In the genomic region with DNA sequence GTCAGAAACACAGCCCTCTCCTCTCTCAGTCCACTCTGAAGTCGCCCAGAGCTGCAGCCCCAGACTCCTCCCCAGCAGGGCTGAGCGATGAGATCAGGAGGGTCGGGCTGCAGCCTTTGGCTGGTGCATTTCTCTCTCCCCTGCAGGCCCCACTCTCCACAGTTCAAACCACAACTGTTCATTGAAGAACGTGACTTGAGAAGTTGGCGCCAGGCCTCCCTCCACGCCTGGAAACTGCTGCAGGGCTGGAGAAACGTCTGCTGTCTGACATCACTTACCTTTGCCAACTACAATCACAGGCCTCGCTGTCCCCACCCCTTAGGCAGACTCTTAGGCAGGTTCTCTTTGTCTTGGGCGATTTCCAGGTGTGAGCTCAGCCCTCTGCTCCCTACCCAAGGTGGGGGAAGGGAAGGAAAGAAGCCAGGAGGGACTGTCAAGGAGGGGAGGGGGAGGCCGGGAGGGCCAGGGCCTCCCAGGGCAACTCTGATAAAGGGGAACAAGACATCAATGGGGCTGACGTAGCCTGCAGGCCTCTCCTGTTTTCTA, we compare ENCODE assay signal across 1 cellular context.
TF ChIP-seq lines count a peak whose summit lies in the region.

No MANE protein-coding gene starts in this region.

TF ChIP-seq in HepG2, 621 proteins besides CTCF, POLR2A, EP300 and RAD21 (continued from another document and continues in another):
- 0 out of 2 replicates have a peak, but pooled peaks have one; percentile 15 for TF ChIP-seq ZNF331 (CRISPR knock-in tag; IDR thresholded peaks at IDR 0.05)
- TF ChIP-seq SIN3A (IDR thresholded peaks at IDR 0.05; ENCODE audit: borderline replicate concordance, low read depth, low read length), result no peak
- TF ChIP-seq, protein P1, sequence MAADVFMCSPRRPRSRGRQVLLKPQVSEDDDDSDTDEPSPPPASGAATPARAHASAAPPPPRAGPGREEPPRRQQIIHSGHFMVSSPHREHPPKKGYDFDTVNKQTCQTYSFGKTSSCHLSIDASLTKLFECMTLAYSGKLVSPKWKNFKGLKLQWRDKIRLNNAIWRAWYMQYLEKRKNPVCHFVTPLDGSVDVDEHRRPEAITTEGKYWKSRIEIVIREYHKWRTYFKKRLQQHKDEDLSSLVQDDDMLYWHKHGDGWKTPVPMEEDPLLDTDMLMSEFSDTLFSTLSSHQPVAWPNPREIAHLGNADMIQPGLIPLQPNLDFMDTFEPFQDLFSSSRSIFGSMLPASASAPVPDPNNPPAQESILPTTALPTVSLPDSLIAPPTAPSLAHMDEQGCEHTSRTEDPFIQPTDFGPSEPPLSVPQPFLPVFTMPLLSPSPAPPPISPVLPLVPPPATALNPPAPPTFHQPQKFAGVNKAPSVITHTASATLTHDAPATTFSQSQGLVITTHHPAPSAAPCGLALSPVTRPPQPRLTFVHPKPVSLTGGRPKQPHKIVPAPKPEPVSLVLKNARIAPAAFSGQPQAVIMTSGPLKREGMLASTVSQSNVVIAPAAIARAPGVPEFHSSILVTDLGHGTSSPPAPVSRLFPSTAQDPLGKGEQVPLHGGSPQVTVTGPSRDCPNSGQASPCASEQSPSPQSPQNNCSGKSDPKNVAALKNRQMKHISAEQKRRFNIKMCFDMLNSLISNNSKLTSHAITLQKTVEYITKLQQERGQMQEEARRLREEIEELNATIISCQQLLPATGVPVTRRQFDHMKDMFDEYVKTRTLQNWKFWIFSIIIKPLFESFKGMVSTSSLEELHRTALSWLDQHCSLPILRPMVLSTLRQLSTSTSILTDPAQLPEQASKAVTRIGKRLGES (CRISPR knock-in tag; IDR thresholded peaks at IDR 0.05; ENCODE audit: borderline replicate concordance), result no peak
- TF ChIP-seq ZFX (CRISPR knock-in tag; IDR thresholded peaks at IDR 0.05; ENCODE audit: low read depth), result peak; percentile 71
- TF ChIP-seq, protein P2, sequence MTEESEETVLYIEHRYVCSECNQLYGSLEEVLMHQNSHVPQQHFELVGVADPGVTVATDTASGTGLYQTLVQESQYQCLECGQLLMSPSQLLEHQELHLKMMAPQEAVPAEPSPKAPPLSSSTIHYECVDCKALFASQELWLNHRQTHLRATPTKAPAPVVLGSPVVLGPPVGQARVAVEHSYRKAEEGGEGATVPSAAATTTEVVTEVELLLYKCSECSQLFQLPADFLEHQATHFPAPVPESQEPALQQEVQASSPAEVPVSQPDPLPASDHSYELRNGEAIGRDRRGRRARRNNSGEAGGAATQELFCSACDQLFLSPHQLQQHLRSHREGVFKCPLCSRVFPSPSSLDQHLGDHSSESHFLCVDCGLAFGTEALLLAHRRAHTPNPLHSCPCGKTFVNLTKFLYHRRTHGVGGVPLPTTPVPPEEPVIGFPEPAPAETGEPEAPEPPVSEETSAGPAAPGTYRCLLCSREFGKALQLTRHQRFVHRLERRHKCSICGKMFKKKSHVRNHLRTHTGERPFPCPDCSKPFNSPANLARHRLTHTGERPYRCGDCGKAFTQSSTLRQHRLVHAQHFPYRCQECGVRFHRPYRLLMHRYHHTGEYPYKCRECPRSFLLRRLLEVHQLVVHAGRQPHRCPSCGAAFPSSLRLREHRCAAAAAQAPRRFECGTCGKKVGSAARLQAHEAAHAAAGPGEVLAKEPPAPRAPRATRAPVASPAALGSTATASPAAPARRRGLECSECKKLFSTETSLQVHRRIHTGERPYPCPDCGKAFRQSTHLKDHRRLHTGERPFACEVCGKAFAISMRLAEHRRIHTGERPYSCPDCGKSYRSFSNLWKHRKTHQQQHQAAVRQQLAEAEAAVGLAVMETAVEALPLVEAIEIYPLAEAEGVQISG (CRISPR knock-in tag; IDR thresholded peaks at IDR 0.05), result peak; percentile 30; the same call in 1 of the 2 replicates
- no peak for TF ChIP-seq ZNF251 (CRISPR knock-in tag; IDR thresholded peaks at IDR 0.05)
- no peak for TF ChIP-seq ZNF782 (CRISPR knock-in tag; IDR thresholded peaks at IDR 0.05; ENCODE audit: borderline replicate concordance)
- TF ChIP-seq KDM2A (CRISPR knock-in tag; IDR thresholded peaks at IDR 0.05; ENCODE audit: borderline replicate concordance, low read depth), result peak; percentile 42; the same call in 1 of the 2 replicates
- 0 out of 2 replicates have a peak, but pooled peaks have one; percentile 15 for TF ChIP-seq SAP130 (CRISPR knock-in tag; IDR thresholded peaks at IDR 0.05; ENCODE audit: low read depth)
- TF ChIP-seq SALL1 (CRISPR knock-in tag; IDR thresholded peaks at IDR 0.05), result peak; percentile 32
- TF ChIP-seq, protein P3, sequence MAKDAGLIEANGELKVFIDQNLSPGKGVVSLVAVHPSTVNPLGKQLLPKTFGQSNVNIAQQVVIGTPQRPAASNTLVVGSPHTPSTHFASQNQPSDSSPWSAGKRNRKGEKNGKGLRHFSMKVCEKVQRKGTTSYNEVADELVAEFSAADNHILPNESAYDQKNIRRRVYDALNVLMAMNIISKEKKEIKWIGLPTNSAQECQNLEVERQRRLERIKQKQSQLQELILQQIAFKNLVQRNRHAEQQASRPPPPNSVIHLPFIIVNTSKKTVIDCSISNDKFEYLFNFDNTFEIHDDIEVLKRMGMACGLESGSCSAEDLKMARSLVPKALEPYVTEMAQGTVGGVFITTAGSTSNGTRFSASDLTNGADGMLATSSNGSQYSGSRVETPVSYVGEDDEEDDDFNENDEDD (CRISPR knock-in tag; IDR thresholded peaks at IDR 0.05; ENCODE audit: borderline replicate concordance), result peak; percentile 18; the same call in 1 of the 2 replicates
- TF ChIP-seq ZMYM4 (CRISPR knock-in tag; IDR thresholded peaks at IDR 0.05), result peak; percentile 32; the same call in 1 of the 2 replicates
- TF ChIP-seq, protein P4, sequence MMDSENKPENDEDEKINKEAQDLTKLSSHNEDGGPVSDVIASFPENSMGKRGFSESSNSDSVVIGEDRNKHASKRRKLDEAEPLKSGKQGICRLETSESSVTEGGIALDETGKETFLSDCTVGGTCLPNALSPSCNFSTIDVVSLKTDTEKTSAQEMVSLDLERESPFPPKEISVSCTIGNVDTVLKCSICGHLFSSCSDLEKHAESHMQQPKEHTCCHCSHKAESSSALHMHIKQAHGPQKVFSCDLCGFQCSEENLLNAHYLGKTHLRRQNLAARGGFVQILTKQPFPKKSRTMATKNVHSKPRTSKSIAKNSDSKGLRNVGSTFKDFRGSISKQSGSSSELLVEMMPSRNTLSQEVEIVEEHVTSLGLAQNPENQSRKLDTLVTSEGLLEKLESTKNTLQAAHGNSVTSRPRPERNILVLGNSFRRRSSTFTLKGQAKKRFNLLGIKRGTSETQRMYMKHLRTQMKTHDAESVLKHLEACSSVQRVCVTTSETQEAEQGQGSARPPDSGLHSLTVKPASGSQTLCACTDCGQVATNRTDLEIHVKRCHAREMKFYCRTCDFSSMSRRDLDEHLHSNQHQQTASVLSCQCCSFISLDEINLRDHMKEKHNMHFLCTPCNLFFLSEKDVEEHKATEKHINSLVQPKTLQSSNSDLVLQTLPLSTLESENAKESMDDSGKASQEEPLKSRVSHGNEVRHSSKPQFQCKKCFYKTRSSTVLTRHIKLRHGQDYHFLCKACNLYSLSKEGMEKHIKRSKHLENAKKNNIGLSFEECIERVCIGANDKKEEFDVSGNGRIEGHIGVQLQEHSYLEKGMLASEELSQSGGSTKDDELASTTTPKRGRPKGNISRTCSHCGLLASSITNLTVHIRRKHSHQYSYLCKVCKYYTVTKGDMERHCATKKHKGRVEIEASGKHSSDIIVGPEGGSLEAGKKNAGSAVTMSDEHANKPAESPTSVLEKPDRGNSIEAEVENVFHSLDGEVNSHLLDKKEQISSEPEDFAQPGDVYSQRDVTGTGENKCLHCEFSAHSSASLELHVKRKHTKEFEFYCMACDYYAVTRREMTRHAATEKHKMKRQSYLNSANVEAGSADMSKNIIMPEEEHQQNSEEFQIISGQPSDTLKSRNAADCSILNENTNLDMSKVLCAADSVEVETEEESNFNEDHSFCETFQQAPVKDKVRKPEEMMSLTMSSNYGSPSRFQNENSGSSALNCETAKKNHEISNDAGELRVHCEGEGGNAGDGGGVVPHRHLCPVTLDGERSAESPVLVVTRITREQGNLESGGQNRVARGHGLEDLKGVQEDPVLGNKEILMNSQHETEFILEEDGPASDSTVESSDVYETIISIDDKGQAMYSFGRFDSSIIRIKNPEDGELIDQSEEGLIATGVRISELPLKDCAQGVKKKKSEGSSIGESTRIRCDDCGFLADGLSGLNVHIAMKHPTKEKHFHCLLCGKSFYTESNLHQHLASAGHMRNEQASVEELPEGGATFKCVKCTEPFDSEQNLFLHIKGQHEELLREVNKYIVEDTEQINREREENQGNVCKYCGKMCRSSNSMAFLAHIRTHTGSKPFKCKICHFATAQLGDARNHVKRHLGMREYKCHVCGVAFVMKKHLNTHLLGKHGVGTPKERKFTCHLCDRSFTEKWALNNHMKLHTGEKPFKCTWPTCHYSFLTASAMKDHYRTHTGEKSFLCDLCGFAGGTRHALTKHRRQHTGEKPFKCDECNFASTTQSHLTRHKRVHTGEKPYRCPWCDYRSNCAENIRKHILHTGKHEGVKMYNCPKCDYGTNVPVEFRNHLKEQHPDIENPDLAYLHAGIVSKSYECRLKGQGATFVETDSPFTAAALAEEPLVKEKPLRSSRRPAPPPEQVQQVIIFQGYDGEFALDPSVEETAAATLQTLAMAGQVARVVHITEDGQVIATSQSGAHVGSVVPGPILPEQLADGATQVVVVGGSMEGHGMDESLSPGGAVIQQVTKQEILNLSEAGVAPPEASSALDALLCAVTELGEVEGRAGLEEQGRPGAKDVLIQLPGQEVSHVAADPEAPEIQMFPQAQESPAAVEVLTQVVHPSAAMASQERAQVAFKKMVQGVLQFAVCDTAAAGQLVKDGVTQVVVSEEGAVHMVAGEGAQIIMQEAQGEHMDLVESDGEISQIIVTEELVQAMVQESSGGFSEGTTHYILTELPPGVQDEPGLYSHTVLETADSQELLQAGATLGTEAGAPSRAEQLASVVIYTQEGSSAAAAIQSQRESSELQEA (CRISPR knock-in tag; IDR thresholded peaks at IDR 0.05; ENCODE audit: not compliant biosample characterization), result no peak
- no peak for TF ChIP-seq ZNF350 (CRISPR knock-in tag; IDR thresholded peaks at IDR 0.05; ENCODE audit: borderline replicate concordance, low read depth)
- no peak for TF ChIP-seq MTF1 (CRISPR knock-in tag; IDR thresholded peaks at IDR 0.05)
- TF ChIP-seq, protein P5, sequence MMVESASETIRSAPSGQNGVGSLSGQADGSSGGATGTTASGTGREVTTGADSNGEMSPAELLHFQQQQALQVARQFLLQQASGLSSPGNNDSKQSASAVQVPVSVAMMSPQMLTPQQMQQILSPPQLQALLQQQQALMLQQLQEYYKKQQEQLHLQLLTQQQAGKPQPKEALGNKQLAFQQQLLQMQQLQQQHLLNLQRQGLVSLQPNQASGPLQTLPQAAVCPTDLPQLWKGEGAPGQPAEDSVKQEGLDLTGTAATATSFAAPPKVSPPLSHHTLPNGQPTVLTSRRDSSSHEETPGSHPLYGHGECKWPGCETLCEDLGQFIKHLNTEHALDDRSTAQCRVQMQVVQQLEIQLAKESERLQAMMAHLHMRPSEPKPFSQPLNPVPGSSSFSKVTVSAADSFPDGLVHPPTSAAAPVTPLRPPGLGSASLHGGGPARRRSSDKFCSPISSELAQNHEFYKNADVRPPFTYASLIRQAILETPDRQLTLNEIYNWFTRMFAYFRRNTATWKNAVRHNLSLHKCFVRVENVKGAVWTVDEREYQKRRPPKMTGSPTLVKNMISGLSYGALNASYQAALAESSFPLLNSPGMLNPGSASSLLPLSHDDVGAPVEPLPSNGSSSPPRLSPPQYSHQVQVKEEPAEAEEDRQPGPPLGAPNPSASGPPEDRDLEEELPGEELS (CRISPR knock-in tag; IDR thresholded peaks at IDR 0.05), result no peak
- TF ChIP-seq ZFY (CRISPR knock-in tag; IDR thresholded peaks at IDR 0.05), result peak; percentile 69
- TF ChIP-seq, protein P6, sequence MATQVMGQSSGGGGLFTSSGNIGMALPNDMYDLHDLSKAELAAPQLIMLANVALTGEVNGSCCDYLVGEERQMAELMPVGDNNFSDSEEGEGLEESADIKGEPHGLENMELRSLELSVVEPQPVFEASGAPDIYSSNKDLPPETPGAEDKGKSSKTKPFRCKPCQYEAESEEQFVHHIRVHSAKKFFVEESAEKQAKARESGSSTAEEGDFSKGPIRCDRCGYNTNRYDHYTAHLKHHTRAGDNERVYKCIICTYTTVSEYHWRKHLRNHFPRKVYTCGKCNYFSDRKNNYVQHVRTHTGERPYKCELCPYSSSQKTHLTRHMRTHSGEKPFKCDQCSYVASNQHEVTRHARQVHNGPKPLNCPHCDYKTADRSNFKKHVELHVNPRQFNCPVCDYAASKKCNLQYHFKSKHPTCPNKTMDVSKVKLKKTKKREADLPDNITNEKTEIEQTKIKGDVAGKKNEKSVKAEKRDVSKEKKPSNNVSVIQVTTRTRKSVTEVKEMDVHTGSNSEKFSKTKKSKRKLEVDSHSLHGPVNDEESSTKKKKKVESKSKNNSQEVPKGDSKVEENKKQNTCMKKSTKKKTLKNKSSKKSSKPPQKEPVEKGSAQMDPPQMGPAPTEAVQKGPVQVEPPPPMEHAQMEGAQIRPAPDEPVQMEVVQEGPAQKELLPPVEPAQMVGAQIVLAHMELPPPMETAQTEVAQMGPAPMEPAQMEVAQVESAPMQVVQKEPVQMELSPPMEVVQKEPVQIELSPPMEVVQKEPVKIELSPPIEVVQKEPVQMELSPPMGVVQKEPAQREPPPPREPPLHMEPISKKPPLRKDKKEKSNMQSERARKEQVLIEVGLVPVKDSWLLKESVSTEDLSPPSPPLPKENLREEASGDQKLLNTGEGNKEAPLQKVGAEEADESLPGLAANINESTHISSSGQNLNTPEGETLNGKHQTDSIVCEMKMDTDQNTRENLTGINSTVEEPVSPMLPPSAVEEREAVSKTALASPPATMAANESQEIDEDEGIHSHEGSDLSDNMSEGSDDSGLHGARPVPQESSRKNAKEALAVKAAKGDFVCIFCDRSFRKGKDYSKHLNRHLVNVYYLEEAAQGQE (IDR thresholded peaks at IDR 0.05; ENCODE audit: borderline replicate concordance in 1 of 2, low read depth in 1 of 2, low read length in 2 of 2), result no peak
- no peak for TF ChIP-seq ZC3H4 (CRISPR knock-in tag; IDR thresholded peaks at IDR 0.05; ENCODE audit: borderline replicate concordance)
- TF ChIP-seq ZMAT3 (CRISPR knock-in tag; conservative IDR thresholded peaks at IDR 0.05), result 0 out of 2 replicates have a peak, but pooled peaks have one; percentile 53
- TF ChIP-seq, protein P7, sequence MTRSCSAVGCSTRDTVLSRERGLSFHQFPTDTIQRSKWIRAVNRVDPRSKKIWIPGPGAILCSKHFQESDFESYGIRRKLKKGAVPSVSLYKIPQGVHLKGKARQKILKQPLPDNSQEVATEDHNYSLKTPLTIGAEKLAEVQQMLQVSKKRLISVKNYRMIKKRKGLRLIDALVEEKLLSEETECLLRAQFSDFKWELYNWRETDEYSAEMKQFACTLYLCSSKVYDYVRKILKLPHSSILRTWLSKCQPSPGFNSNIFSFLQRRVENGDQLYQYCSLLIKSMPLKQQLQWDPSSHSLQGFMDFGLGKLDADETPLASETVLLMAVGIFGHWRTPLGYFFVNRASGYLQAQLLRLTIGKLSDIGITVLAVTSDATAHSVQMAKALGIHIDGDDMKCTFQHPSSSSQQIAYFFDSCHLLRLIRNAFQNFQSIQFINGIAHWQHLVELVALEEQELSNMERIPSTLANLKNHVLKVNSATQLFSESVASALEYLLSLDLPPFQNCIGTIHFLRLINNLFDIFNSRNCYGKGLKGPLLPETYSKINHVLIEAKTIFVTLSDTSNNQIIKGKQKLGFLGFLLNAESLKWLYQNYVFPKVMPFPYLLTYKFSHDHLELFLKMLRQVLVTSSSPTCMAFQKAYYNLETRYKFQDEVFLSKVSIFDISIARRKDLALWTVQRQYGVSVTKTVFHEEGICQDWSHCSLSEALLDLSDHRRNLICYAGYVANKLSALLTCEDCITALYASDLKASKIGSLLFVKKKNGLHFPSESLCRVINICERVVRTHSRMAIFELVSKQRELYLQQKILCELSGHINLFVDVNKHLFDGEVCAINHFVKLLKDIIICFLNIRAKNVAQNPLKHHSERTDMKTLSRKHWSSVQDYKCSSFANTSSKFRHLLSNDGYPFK (CRISPR knock-in tag; IDR thresholded peaks at IDR 0.05; ENCODE audit: borderline replicate concordance), result peak; percentile 50; the same call in 1 of the 2 replicates
- 0 out of 2 replicates have a peak, but pooled peaks have one; percentile 56 for TF ChIP-seq ZBTB7A (CRISPR knock-in tag; IDR thresholded peaks at IDR 0.05)
- no peak for TF ChIP-seq FOXK2 (IDR thresholded peaks at IDR 0.05)
- no peak for TF ChIP-seq FOXA3 (CRISPR knock-in tag; IDR thresholded peaks at IDR 0.05)
